ENCODE assay signal across 17 cellular contexts in genomic region chr5:6043491-6044310, GRCh38.
DNase-seq lines count a peak whose midpoint lies in the region; ATAC-seq and TF ChIP-seq lines count a peak whose summit lies in the region.
"Had no signal": no experiment of that assay in that cellular context is flagged by ENCODE, and none has a peak within 500 bp of the region (broad histone marks: within the 10 kb centered on the region; RNA-seq: fewer than 3 reads in every experiment).

No MANE protein-coding gene starts in this region.

- H3K4me1 ChIP-seq in spleen (no peaks in the 10 kb centered on the region), uterus (no peaks in the 10 kb centered on the region)

- H3K36me3 ChIP-seq in spleen, result no peaks in the 10 kb centered on the region
- H3K36me3 ChIP-seq in uterus, result no peaks in the 10 kb centered on the region

- DNase-seq in NCI-H510A (lab: John Stamatoyannopoulos, UW) (peak; percentile 60), SW480 (ENCODE audit: low spot score) (peak; percentile 6), glutamatergic neuron (peak; percentile 36), spleen (peak; percentile 44), uterus (no peak)
- DNase-seq in activated CD8-positive, alpha-beta T cell treated with anti-CD3 and anti-CD28 coated beads, Interleukin-2, amount 10 ng/mL, durations not matched to agents 7 days and 5 days, result no peak
- DNase-seq: CD4-positive, CD25-positive, alpha-beta regulatory T cell; EL; H7; Kasumi-1; NCI-H1694 treated with DMSO at 0.1 percent for 48 hours; NCI-H2081 treated with DMSO at 0.1 percent for 48 hours; NCI-H82; PC-3; SIG-M5 had no signal

- H3K36me3 Mint-ChIP-seq in glutamatergic neuron (ENCODE audit: unreplicated experiment), result no peaks in the 10 kb centered on the region
- H3K36me3 Mint-ChIP-seq in activated CD8-positive, alpha-beta T cell treated with anti-CD3 and anti-CD28 coated beads, Interleukin-2, amount 10 ng/mL, durations not matched to agents 7 days and 5 days (ENCODE audit: low read depth), result no peaks in the 10 kb centered on the region
- H3K36me3 Mint-ChIP-seq: CD4-positive, CD25-positive, alpha-beta regulatory T cell had no signal

- no peaks in the 10 kb centered on the region for H3K9me3 ChIP-seq in spleen
- no peaks in the 10 kb centered on the region for H3K9me3 ChIP-seq in uterus

- ATAC-seq in activated CD8-positive, alpha-beta T cell treated with anti-CD3 and anti-CD28 coated beads, Interleukin-2, amount 10 ng/mL, durations not matched to agents 7 days and 5 days, result no peak
- ATAC-seq in GM21390 (IDR thresholded peaks at IDR 0.05; ENCODE audit: unreplicated experiment), result no peak
- ATAC-seq: PC-3, SK-N-SH treated with all-trans-retinoic acid at 6 μM for 48 hours had no signal

- H3K27ac Mint-ChIP-seq in glutamatergic neuron (ENCODE audit: unreplicated experiment), result no peak overlapping the region
- H3K27ac Mint-ChIP-seq in activated CD8-positive, alpha-beta T cell treated with anti-CD3 and anti-CD28 coated beads, Interleukin-2, amount 10 ng/mL, durations not matched to agents 7 days and 5 days, result no peak overlapping the region
- H3K27ac Mint-ChIP-seq: CD4-positive, CD25-positive, alpha-beta regulatory T cell had no signal

- H3K9me3 Mint-ChIP-seq in glutamatergic neuron (ENCODE audit: unreplicated experiment), result peaks cover 2% of the 10 kb centered on the region
- H3K9me3 Mint-ChIP-seq in activated CD8-positive, alpha-beta T cell treated with anti-CD3 and anti-CD28 coated beads, Interleukin-2, amount 10 ng/mL, durations not matched to agents 7 days and 5 days (ENCODE audit: insufficient read depth), result no peaks in the 10 kb centered on the region
- H3K9me3 Mint-ChIP-seq: CD4-positive, CD25-positive, alpha-beta regulatory T cell had no signal

- no peaks in the 10 kb centered on the region for H3K4me1 Mint-ChIP-seq in glutamatergic neuron (ENCODE audit: low read depth, unreplicated experiment)
- no peaks in the 10 kb centered on the region for H3K4me1 Mint-ChIP-seq in activated CD8-positive, alpha-beta T cell treated with anti-CD3 and anti-CD28 coated beads, Interleukin-2, amount 10 ng/mL, durations not matched to agents 7 days and 5 days (ENCODE audit: low read depth)
- H3K4me1 Mint-ChIP-seq: CD4-positive, CD25-positive, alpha-beta regulatory T cell had no signal

- POLR2A ChIA-PET in activated CD8-positive, alpha-beta T cell treated with anti-CD3 and anti-CD28 coated beads, Interleukin-2, amount 10 ng/mL, durations not matched to agents 7 days and 5 days (lab: Charles Lee), result no interaction called here

- no peak for TF ChIP-seq POLR2A in spleen (IDR thresholded peaks at IDR 0.05)
- TF ChIP-seq POLR2A in uterus (IDR thresholded peaks at IDR 0.05), result no peak

- H3K4me3 Mint-ChIP-seq in glutamatergic neuron (ENCODE audit: unreplicated experiment), result no peak overlapping the region
- no peak overlapping the region for H3K4me3 Mint-ChIP-seq in activated CD8-positive, alpha-beta T cell treated with anti-CD3 and anti-CD28 coated beads, Interleukin-2, amount 10 ng/mL, durations not matched to agents 7 days and 5 days
- H3K4me3 Mint-ChIP-seq: CD4-positive, CD25-positive, alpha-beta regulatory T cell had no signal

- WGBS in spleen, 5 donors, result 71 to 84% (median 78%) methylated on average over 11 to 13 of the region's 13 CpGs

- intact Hi-C loops in spleen (cut with DNase I; ENCODE audit: low total_unique reads) (no loop called here), uterus (cut with DNase I; ENCODE audit: low total_unique reads) (no loop called here)

- TF ChIP-seq CTCF in glutamatergic neuron (IDR thresholded peaks at IDR 0.05; ENCODE audit: partially characterized antibody, unreplicated experiment) (no peak), spleen (IDR thresholded peaks at IDR 0.05 in 8 of 11, conservative IDR thresholded peaks at IDR 0.05 in 3 of 11) (no peak), uterus (IDR thresholded peaks at IDR 0.05) (no peak)

- peaks cover 4% of the 10 kb centered on the region for H3K27me3 Mint-ChIP-seq in glutamatergic neuron (ENCODE audit: unreplicated experiment)
- no peaks in the 10 kb centered on the region for H3K27me3 Mint-ChIP-seq in activated CD8-positive, alpha-beta T cell treated with anti-CD3 and anti-CD28 coated beads, Interleukin-2, amount 10 ng/mL, durations not matched to agents 7 days and 5 days (ENCODE audit: low read depth)
- H3K27me3 Mint-ChIP-seq: CD4-positive, CD25-positive, alpha-beta regulatory T cell had no signal

- CTCF ChIA-PET in activated CD8-positive, alpha-beta T cell treated with anti-CD3 and anti-CD28 coated beads, Interleukin-2, amount 10 ng/mL, durations not matched to agents 7 days and 5 days (lab: Charles Lee), result no interaction called here

- H3K4me3 ChIP-seq in spleen (no peak overlapping the region), uterus (no peak overlapping the region)

- H3K27me3 ChIP-seq in spleen (replicated peaks in 1 of 7), result peaks cover 0 to 11% (median 0%) of the 10 kb centered on the region in 7 donors
- H3K27me3 ChIP-seq in uterus, result no peaks in the 10 kb centered on the region

- H3K27ac ChIP-seq in spleen (no peak overlapping the region), uterus (no peak overlapping the region)

Comparison
In these comparisons a context has a peak if more than half of its experiments do, and no peak if none do; other contexts are left out.
1. DNase-seq: peak in NCI-H510A (single experiment), SW480 (single experiment), glutamatergic neuron (single experiment) and spleen (single experiment); none in uterus (0 of 2) and activated CD8-positive, alpha-beta T cell treated with anti-CD3 and anti-CD28 coated beads, Interleukin-2, amount 10 ng/mL, durations not matched to agents 7 days and 5 days (single experiment).